Comparison of ENCODE assay signal across 15 cellular contexts in genomic region chr11:61549662-61550568, GRCh38. TPM values are rescaled to one million over a fixed set of nuclear protein-coding genes. Genes with fewer than 3 reads are reported as not detected.
"Had no signal": no experiment of that assay in that cellular context is flagged by ENCODE, and none has a peak within 500 bp of the region (broad histone marks: within the 10 kb centered on the region; RNA-seq: fewer than 3 reads in every experiment).

No MANE protein-coding gene starts in this region.

- ATAC-seq: activated T-helper 17 cell treated with anti-CD3 and anti-CD28 coated beads, Interleukin-2, amount 50 U/mL, for 72 hours; esophagus mucosa; right lobe of liver had no signal

- H3K4me1 Mint-ChIP-seq: activated naive CD4-positive, alpha-beta T cell treated with anti-CD3 and anti-CD28 coated beads, Interleukin-2, amount 10 ng/mL, durations not matched to agents 7 days and 5 days had no signal

- H3K27ac ChIP-seq: adrenal gland, brain microvascular endothelial cell, neutrophil, right lobe of liver had no signal

- DNase-seq: activated B cell treated with CpG ODN at 0.5 μM for 24 hours; activated CD4-positive, alpha-beta T cell treated with anti-CD3 and anti-CD28 coated beads, Interleukin-2, amount 10 ng/mL, durations not matched to agents 24 days and 14 days; activated naive CD4-positive, alpha-beta T cell treated with anti-CD3 and anti-CD28 coated beads, Interleukin-2, amount 10 ng/mL, durations not matched to agents 7 days and 5 days; activated T-cell treated with anti-CD3 and anti-CD28 coated beads for 4 hours; adrenal gland; brain microvascular endothelial cell; kidney; right lobe of liver; stimulated activated naive CD4-positive, alpha-beta T cell had no signal

- H3K4me3 Mint-ChIP-seq: activated B cell treated with CpG ODN at 0.5 μM for 24 hours; activated CD4-positive, alpha-beta T cell treated with anti-CD3 and anti-CD28 coated beads, Interleukin-2, amount 10 ng/mL, durations not matched to agents 24 days and 14 days; activated naive CD4-positive, alpha-beta T cell treated with anti-CD3 and anti-CD28 coated beads, Interleukin-2, amount 10 ng/mL, durations not matched to agents 7 days and 5 days; activated T-helper 17 cell treated with anti-CD3 and anti-CD28 coated beads, Interleukin-2, amount 50 U/mL, for 72 hours; T-helper 1 cell treated with Interleukin-12 subunit alpha and Interleukin-12 subunit beta and Interleukin-4 antibody, amounts not matched to agents 30 μg/mL and 1 μg/mL, for 36 hours; type B pancreatic cell had no signal

- H3K27me3 ChIP-seq: right lobe of liver had no signal

- H3K36me3 ChIP-seq: adrenal gland, brain microvascular endothelial cell, neutrophil, right lobe of liver had no signal

- H3K9me3 ChIP-seq: adrenal gland, neutrophil, right lobe of liver had no signal

- H3K4me1 ChIP-seq: adrenal gland, right lobe of liver had no signal

- H3K36me3 Mint-ChIP-seq: activated naive CD4-positive, alpha-beta T cell treated with anti-CD3 and anti-CD28 coated beads, Interleukin-2, amount 10 ng/mL, durations not matched to agents 7 days and 5 days; type B pancreatic cell had no signal

- H3K4me3 ChIP-seq: adrenal gland, right lobe of liver had no signal

- H3K27ac Mint-ChIP-seq: activated B cell treated with CpG ODN at 0.5 μM for 24 hours; activated CD4-positive, alpha-beta T cell treated with anti-CD3 and anti-CD28 coated beads, Interleukin-2, amount 10 ng/mL, durations not matched to agents 24 days and 14 days; activated naive CD4-positive, alpha-beta T cell treated with anti-CD3 and anti-CD28 coated beads, Interleukin-2, amount 10 ng/mL, durations not matched to agents 7 days and 5 days; activated T-helper 17 cell treated with anti-CD3 and anti-CD28 coated beads, Interleukin-2, amount 50 U/mL, for 72 hours; T-helper 1 cell treated with Interleukin-12 subunit alpha and Interleukin-12 subunit beta and Interleukin-4 antibody, amounts not matched to agents 30 μg/mL and 1 μg/mL, for 36 hours; type B pancreatic cell had no signal

- H3K9me3 Mint-ChIP-seq: activated B cell treated with CpG ODN at 0.5 μM for 24 hours; activated CD4-positive, alpha-beta T cell treated with anti-CD3 and anti-CD28 coated beads, Interleukin-2, amount 10 ng/mL, durations not matched to agents 24 days and 14 days; activated naive CD4-positive, alpha-beta T cell treated with anti-CD3 and anti-CD28 coated beads, Interleukin-2, amount 10 ng/mL, durations not matched to agents 7 days and 5 days; activated T-helper 17 cell treated with anti-CD3 and anti-CD28 coated beads, Interleukin-2, amount 50 U/mL, for 72 hours; T-helper 1 cell treated with Interleukin-12 subunit alpha and Interleukin-12 subunit beta and Interleukin-4 antibody, amounts not matched to agents 30 μg/mL and 1 μg/mL, for 36 hours; type B pancreatic cell had no signal

RNA-seq across cellular contexts. Expression of gene SYT7, which starts 31.0 kb away (rescaled TPM):
- total RNA-seq: activated B cell treated with CpG ODN at 0.5 μM for 24 hours had no signal

RNA-seq across cellular contexts. Expression of gene LRRC10B, which starts 41.4 kb away (rescaled TPM):
- total RNA-seq: activated B cell treated with CpG ODN at 0.5 μM for 24 hours; activated CD8-positive, alpha-beta memory T cell treated with anti-CD3 and anti-CD28 coated beads for 36 hours; activated T-helper 17 cell treated with anti-CD3 and anti-CD28 coated beads, Interleukin-2, amount 50 U/mL, for 72 hours; right lobe of liver had no signal
